Comparison of ENCODE assay signal across 1 cellular context in the genomic region with DNA sequence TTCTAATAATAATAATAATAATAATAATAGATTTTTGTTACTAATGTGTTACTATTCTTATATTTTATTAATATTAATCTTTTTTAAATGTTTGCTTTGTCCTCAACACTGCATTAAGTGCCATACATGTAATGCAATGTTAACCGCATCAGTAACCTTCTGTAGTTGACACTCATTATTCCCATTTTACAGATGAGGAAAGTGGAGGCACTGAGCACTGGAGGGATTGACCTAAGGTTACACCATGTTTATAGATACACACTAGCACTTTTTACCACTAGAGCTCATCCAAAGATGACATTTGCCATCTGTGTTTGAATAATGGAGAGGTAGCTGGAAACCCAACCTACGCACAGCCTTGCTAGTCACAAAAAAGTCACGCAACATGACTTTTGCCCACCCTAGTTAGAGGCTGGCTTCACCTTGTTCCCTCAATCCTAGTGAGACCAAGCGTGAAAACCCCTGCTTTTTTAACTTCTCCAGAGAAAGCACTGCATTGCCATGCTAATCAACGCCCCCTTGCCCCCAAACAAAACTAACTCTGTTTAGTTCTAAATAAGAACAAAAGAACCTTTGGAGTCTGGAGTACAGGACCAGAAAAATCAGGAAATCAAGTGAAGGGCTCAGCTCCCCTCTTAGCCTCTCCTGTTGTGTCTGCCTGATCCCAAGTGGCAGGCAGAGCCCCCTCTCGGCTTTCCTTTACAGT.
A peak's percentile ranks its signal among the peaks of the same experiment; 100 is the strongest.
TF ChIP-seq lines count a peak whose summit lies in the region.

No MANE protein-coding gene starts in this region.

TF ChIP-seq in H1, 55 proteins besides CTCF, POLR2A, EP300 and RAD21:
- TF ChIP-seq SP4 (IDR thresholded peaks at IDR 0.05; ENCODE audit: low read length), result no peak
- TF ChIP-seq KDM1A (IDR thresholded peaks at IDR 0.05; ENCODE audit: borderline replicate concordance, low read length), result peak; percentile 94
- TF ChIP-seq HDAC2 (IDR thresholded peaks at IDR 0.05; ENCODE audit: borderline replicate concordance in 1 of 2, low read depth in 2 of 2, low read length in 2 of 2), result peak in 1 of 2 experiments; percentile 64; a peak in 1 of 4 replicates
- no peak for TF ChIP-seq GABPA (IDR thresholded peaks at IDR 0.05; ENCODE audit: borderline replicate concordance, insufficient read depth, low read length)
